8 cellular contexts compared by ENCODE assay signal in the genomic region with DNA sequence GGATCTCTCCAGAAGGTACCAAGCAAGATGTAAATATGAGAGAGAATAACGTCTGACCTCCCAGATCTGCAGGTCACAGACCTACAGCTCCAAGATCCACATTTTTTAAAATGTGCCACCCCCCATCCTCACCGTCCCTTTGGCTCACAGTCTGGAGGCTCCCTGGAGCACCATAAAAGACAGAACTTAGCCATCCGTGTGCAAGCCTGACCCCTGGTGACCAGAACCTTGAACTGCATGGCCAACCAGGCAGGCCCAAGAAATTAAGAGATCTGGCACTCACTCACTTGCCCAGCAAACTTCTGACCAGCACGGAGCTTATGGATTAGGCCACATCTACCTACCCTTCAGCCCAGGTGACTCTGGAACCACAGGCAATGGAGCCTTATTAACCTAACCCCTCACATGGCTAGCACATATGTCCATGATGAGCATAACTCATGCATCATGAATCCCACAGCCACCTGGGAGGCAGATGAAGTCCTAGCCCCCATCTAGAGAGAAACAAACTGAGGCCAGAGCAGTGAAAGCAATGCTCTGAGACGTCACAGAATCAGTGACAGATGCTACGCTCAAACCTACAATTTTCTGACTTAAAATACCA.
A peak's percentile ranks its signal among the peaks of the same experiment; 100 is the strongest.
DNase-seq lines count a peak whose midpoint lies in the region; ATAC-seq, FAIRE-seq and TF ChIP-seq lines count a peak whose summit lies in the region.

No MANE protein-coding gene starts in this region.

- H3K4me1 Mint-ChIP-seq in CD4-positive, alpha-beta T cell (ENCODE audit: low read depth), result peaks cover 61% of the 10 kb centered on the region

- no peak overlapping the region for H3K27ac Mint-ChIP-seq in CD4-positive, alpha-beta T cell

- H3K27me3 ChIP-seq in CD4-positive, alpha-beta T cell (ENCODE audit: control insufficient read depth, insufficient read depth, low read length), result no peaks in the 10 kb centered on the region
- H3K27me3 ChIP-seq in RWPE2 (ENCODE audit: insufficient read depth, poor library complexity, severe bottlenecking) (no peaks in the 10 kb centered on the region), pancreas (no peaks in the 10 kb centered on the region)

- no peak overlapping the region for H3K4me3 ChIP-seq in RWPE2 (ENCODE audit: severe bottlenecking)
- no peak overlapping the region for H3K4me3 ChIP-seq in pancreas

- no peak overlapping the region for H3K4me3 Mint-ChIP-seq in CD4-positive, alpha-beta T cell

- H3K4me1 ChIP-seq in RWPE2 (ENCODE audit: insufficient read depth, poor library complexity, severe bottlenecking), result peaks cover 21% of the 10 kb centered on the region
- H3K4me1 ChIP-seq in pancreas, result peaks cover 0 to 2% (median 0%) of the 10 kb centered on the region in 3 donors

- CTCF ChIA-PET in CD4-positive, alpha-beta T cell (lab: Charles Lee), result interaction anchor here (0.8 to 3.2 kb wide), 11 partner anchors 10 to 1026 kb away, joined by 3 to 8 read pairs (median 3); no protein-coding TSS in a partner anchor

- ATAC-seq in CD4-positive, alpha-beta T cell (ENCODE audit: poor library complexity), result no peak
- no peak for ATAC-seq in RWPE2 (ENCODE audit: low read depth)
- peak; percentile 69 to 84 (median 79) for ATAC-seq in pancreas
- no peak for ATAC-seq in GM19397 (IDR thresholded peaks at IDR 0.05; ENCODE audit: unreplicated experiment)

- WGBS in pancreas, 2 donors, result 18 to 27% methylated on average over 6 of the region's 6 CpGs

- peak; percentile 51 to 81 (median 67) for DNase-seq in CD4-positive, alpha-beta T cell
- peak; percentile 75 for DNase-seq in HS-27A (ENCODE audit: low read depth)
- no peak for DNase-seq in RWPE2 (ENCODE audit: low spot score)
- DNase-seq in activated gamma-delta T cell treated with anti-CD3 and anti-CD28 coated beads, Interleukin-2, amount 50 U/mL, for 16 hours (ENCODE audit: low read depth), result peak; percentile 59
- peak; percentile 81 for DNase-seq in germinal center (ENCODE audit: low spot score)
- DNase-seq in pancreas, result peak in 4 of 6 donors; percentile 50 to 88 (median 76)
- no peak for DNase-seq in amniotic stem cell (lab: John Stamatoyannopoulos, UW)

- H3K27ac ChIP-seq in CD4-positive, alpha-beta T cell (ENCODE audit: low read depth, low read length), result no peak overlapping the region
- H3K27ac ChIP-seq in RWPE2 (ENCODE audit: poor library complexity, severe bottlenecking) (no peak overlapping the region), pancreas (no peak overlapping the region)

- H3K36me3 ChIP-seq in RWPE2 (ENCODE audit: low read depth) (no peaks in the 10 kb centered on the region), pancreas (no peaks in the 10 kb centered on the region)

- no peak for FAIRE-seq in pancreas (lab: Jason Lieb, UNC)

- POLR2A ChIA-PET in CD4-positive, alpha-beta T cell (lab: Charles Lee), result interaction anchor here (0.8 to 1.2 kb wide), 2 partner anchors 47 to 1035 kb away, joined by 3 to 4 read pairs; no protein-coding TSS in a partner anchor

- intact Hi-C loops in CD4-positive, alpha-beta T cell (cut with DNase I, micrococcal nuclease), result loop anchor here (1.0 to 10.0 kb wide), 4 partner anchors 733 to 1013 kb away; no protein-coding TSS in a partner anchor
- intact Hi-C loops in pancreas (cut with DNase I), result no loop called here

- no peaks in the 10 kb centered on the region for H3K9me3 ChIP-seq in CD4-positive, alpha-beta T cell (ENCODE audit: control insufficient read depth, low read length)
- H3K9me3 ChIP-seq in RWPE2 (ENCODE audit: severe bottlenecking), result no peaks in the 10 kb centered on the region
- H3K9me3 ChIP-seq in pancreas, result no peaks in the 10 kb centered on the region

- TF ChIP-seq CTCF in CD4-positive, alpha-beta T cell (IDR thresholded peaks at IDR 0.05), result peak; percentile 92
- TF ChIP-seq CTCF in RWPE2 (IDR thresholded peaks at IDR 0.05; ENCODE audit: poor library complexity, severe bottlenecking), result peak; percentile 99
- peak; percentile 91 to 97 (median 94) for TF ChIP-seq CTCF in pancreas (IDR thresholded peaks at IDR 0.05)

- H3K27me3 Mint-ChIP-seq in CD4-positive, alpha-beta T cell, result no peaks in the 10 kb centered on the region

- no peaks in the 10 kb centered on the region for H3K36me3 Mint-ChIP-seq in CD4-positive, alpha-beta T cell (ENCODE audit: low read depth)

- no peaks in the 10 kb centered on the region for H3K9me3 Mint-ChIP-seq in CD4-positive, alpha-beta T cell

Comparison
In these comparisons a context has a peak if more than half of its experiments do, and no peak if none do; other contexts are left out.
1. ATAC-seq: peak in pancreas (4 of 4); none in CD4-positive, alpha-beta T cell (single experiment), RWPE2 (single experiment) and GM19397 (single experiment).
2. DNase-seq: peak in CD4-positive, alpha-beta T cell (10 of 10), HS-27A (single experiment), activated gamma-delta T cell treated with anti-CD3 and anti-CD28 coated beads, Interleukin-2, amount 50 U/mL, for 16 hours (single experiment), germinal center (single experiment) and pancreas (4 of 6); none in RWPE2 (single experiment) and amniotic stem cell (single experiment).
3. intact Hi-C loops: an anchor here in CD4-positive, alpha-beta T cell (1.0 to 10.0 kb wide); none called in pancreas.
4. Peak in every context shown above with its lines, with median percentiles within 50 percentile points of each other: CTCF ChIP-seq.